8 cellular contexts compared by ENCODE assay signal in the genomic region with DNA sequence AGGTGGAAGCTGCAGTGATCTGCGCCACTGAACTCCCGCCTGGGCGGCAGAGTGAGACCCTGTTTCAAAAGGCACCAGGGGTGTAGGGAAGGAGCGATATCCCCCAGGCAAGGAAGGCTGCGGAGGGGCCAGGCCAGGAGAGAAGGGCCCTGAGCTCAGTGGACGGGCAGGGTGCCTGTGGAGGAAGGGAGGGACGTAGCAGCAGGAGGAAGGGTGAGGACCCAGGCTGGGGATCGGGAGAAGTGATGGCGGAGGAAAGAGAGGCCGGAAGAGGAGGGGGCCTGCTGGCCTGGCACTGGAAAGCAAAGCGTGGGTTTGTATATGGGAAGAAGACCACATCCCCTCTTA. TPM values are rescaled to one million over a fixed set of nuclear protein-coding genes. Genes with fewer than 3 reads are reported as not detected.
DNase-seq lines count a peak whose midpoint lies in the region; ATAC-seq and TF ChIP-seq lines count a peak whose summit lies in the region.

No MANE protein-coding gene starts in this region.

- no peaks in the 10 kb centered on the region for H3K9me3 ChIP-seq in NT2/D1 (ENCODE audit: insufficient read depth, low read length)

- peak overlapping the region; percentile 97 for H3K27ac Mint-ChIP-seq in T-helper 2 cell treated with Interferon-gamma antibody and Interleukin-4, amounts not matched to agents 5 μg/mL and 100 μg/mL, for 36 hours
- H3K27ac Mint-ChIP-seq in progenitor cell of endocrine pancreas: peak overlapping the region; percentile 96

- ATAC-seq in foreskin keratinocyte (peak; percentile 10), HG02981 (IDR thresholded peaks at IDR 0.05; ENCODE audit: unreplicated experiment) (no peak)

- H3K27me3 ChIP-seq in NT2/D1 (ENCODE audit: insufficient read depth, insufficient read length) (no peaks in the 10 kb centered on the region), foreskin keratinocyte (peaks cover 38% of the 10 kb centered on the region)

- H3K27ac ChIP-seq in foreskin keratinocyte: no peak overlapping the region

- no peaks in the 10 kb centered on the region for H3K36me3 ChIP-seq in NT2/D1 (ENCODE audit: insufficient read depth, insufficient read length, low read length)

- peaks cover 1% of the 10 kb centered on the region for H3K9me3 Mint-ChIP-seq in T-helper 2 cell treated with Interferon-gamma antibody and Interleukin-4, amounts not matched to agents 5 μg/mL and 100 μg/mL, for 36 hours
- H3K9me3 Mint-ChIP-seq in progenitor cell of endocrine pancreas (ENCODE audit: low read depth): no peaks in the 10 kb centered on the region

- peak overlapping the region; percentile 97 for H3K4me3 Mint-ChIP-seq in T-helper 2 cell treated with Interferon-gamma antibody and Interleukin-4, amounts not matched to agents 5 μg/mL and 100 μg/mL, for 36 hours
- H3K4me3 Mint-ChIP-seq in progenitor cell of endocrine pancreas (ENCODE audit: low read depth): peak overlapping the region; percentile 84

- no peak for DNase-seq in T-helper 2 cell treated with Interferon-gamma antibody and Interleukin-4, amounts not matched to agents 5 μg/mL and 100 μg/mL, for 36 hours (ENCODE audit: low spot score)
- DNase-seq in T-helper 2 cell: no peak
- peak; percentile 8 for DNase-seq in NT2/D1 (ENCODE audit: low read depth, low spot score)
- DNase-seq in foreskin keratinocyte: no peak
- no peak for DNase-seq in progenitor cell of endocrine pancreas (ENCODE audit: low spot score, unreplicated experiment)
- no peak for DNase-seq in NCI-H69 (lab: John Stamatoyannopoulos, UW)
- no peak for DNase-seq in SHP77 treated with DMSO at 0.1 percent for 48 hours (lab: John Stamatoyannopoulos, UW)

- peak overlapping the region; percentile 74 for H3K4me3 ChIP-seq in NT2/D1 (ENCODE audit: insufficient read length, low read depth)

- H3K4me1 ChIP-seq in NT2/D1 (ENCODE audit: insufficient read depth, insufficient read length): peaks cover 2% of the 10 kb centered on the region
- no peaks in the 10 kb centered on the region for H3K4me1 ChIP-seq in foreskin keratinocyte

- TF ChIP-seq CTCF in foreskin keratinocyte (conservative IDR thresholded peaks at IDR 0.05) (no peak), progenitor cell of endocrine pancreas (IDR thresholded peaks at IDR 0.05; ENCODE audit: unreplicated experiment) (no peak)

- peaks cover 57% of the 10 kb centered on the region for H3K4me1 Mint-ChIP-seq in T-helper 2 cell treated with Interferon-gamma antibody and Interleukin-4, amounts not matched to agents 5 μg/mL and 100 μg/mL, for 36 hours (ENCODE audit: low read depth)
- H3K4me1 Mint-ChIP-seq in progenitor cell of endocrine pancreas (ENCODE audit: low read depth): peaks cover 5% of the 10 kb centered on the region

- peak overlapping the region; percentile 80 for H3K9ac ChIP-seq in NT2/D1 (ENCODE audit: insufficient read length, low read depth)

- peaks cover 3% of the 10 kb centered on the region for H3K27me3 Mint-ChIP-seq in T-helper 2 cell treated with Interferon-gamma antibody and Interleukin-4, amounts not matched to agents 5 μg/mL and 100 μg/mL, for 36 hours (ENCODE audit: low read depth)
- peaks cover 16% of the 10 kb centered on the region for H3K27me3 Mint-ChIP-seq in progenitor cell of endocrine pancreas

- H3K36me3 Mint-ChIP-seq in T-helper 2 cell treated with Interferon-gamma antibody and Interleukin-4, amounts not matched to agents 5 μg/mL and 100 μg/mL, for 36 hours (ENCODE audit: low read depth): peaks cover 9% of the 10 kb centered on the region
- H3K36me3 Mint-ChIP-seq in progenitor cell of endocrine pancreas (ENCODE audit: insufficient read depth): no peaks in the 10 kb centered on the region

RNA-seq across cellular contexts. Expression of a gene that starts 45.6 kb away (rescaled TPM):
- total RNA-seq in foreskin keratinocyte (not detected in 2 replicates), progenitor cell of endocrine pancreas (1.9 and 2.5 TPM in 2 replicates)
- not detected in 2 replicates for polyA plus RNA-seq in foreskin keratinocyte
